In the genomic region with DNA sequence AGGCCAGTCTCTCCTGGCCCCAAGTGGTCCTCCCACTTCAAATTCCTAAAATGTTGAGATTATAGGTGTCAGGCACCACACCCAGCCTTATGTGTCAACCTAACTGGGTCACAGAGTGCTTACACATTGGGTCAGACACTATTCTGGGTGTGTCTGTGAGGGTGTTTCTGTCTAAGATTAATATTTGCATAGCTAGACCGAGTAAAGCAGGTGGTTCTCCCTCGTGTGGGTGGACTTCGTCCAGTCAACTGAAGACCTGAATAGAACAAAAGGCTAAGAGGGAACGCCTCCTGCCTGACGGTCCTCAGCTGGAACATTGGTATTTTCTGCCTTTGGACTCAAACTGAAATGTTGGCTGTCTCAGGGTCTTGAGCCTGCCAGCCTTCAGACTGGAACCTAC, we compare ENCODE assay signal across 13 cellular contexts. TPM values are rescaled to one million over a fixed set of nuclear protein-coding genes. Genes with fewer than 3 reads are reported as not detected.
DNase-seq lines count a peak whose midpoint lies in the region; ATAC-seq and TF ChIP-seq lines count a peak whose summit lies in the region.
"Had no signal": no experiment of that assay in that cellular context is flagged by ENCODE, and none has a peak within 500 bp of the region (broad histone marks: within the 10 kb centered on the region; RNA-seq: fewer than 3 reads in every experiment).

No MANE protein-coding gene starts in this region.

- H3K9me3 ChIP-seq in liver (ENCODE audit: control insufficient read depth in 4 of 4, low read length in 3 of 4) = no peaks in the 10 kb centered on the region
- H3K9me3 ChIP-seq in stomach = no peaks in the 10 kb centered on the region
- H3K9me3 ChIP-seq: upper lobe of left lung had no signal

- no peak overlapping the region for H3K4me3 ChIP-seq in liver (ENCODE audit: low read depth in 1 of 3, low read length in 3 of 3)
- no peak overlapping the region for H3K4me3 ChIP-seq in stomach
- H3K4me3 ChIP-seq: PC-9, upper lobe of left lung had no signal

- H3K9ac ChIP-seq in liver (ENCODE audit: low read depth in 1 of 2, low read length in 2 of 2) = no peak overlapping the region

- H3K4me1 ChIP-seq in liver (ENCODE audit: control insufficient read depth in 4 of 4, insufficient read depth in 4 of 4, low read length in 3 of 4) (peaks cover 0 to 7% (median 1%) of the 10 kb centered on the region in 4 donors), stomach (peaks cover 4 to 25% (median 6%) of the 10 kb centered on the region in 4 donors)
- H3K4me1 ChIP-seq: upper lobe of left lung had no signal

- WGBS in liver = 41% methylated on average over 5 of the region's 5 CpGs
- 31 to 74% (median 38%) methylated on average over 5 of the region's 5 CpGs for WGBS in stomach, 5 donors

- no peak for TF ChIP-seq CTCF in liver (IDR thresholded peaks at IDR 0.05; ENCODE audit: low read depth, low read length, missing input control)
- TF ChIP-seq CTCF in stomach (IDR thresholded peaks at IDR 0.05) = no peak

- no peak for TF ChIP-seq RAD21 in liver (IDR thresholded peaks at IDR 0.05)

- TF ChIP-seq POLR2A in stomach (IDR thresholded peaks at IDR 0.05) = no peak

- no peak for TF ChIP-seq EP300 in stomach (IDR thresholded peaks at IDR 0.05)

- no peak for DNase-seq in Right ventricle myocardium superior
- DNase-seq in Right ventricle myocardium inferior (ENCODE audit: missing footprints) = no peak
- DNase-seq in HT-29 (ENCODE audit: low spot score) = peak; percentile 40
- peak; percentile 68 for DNase-seq in stomach
- DNase-seq in GM03348 (ENCODE audit: low spot score) = no peak
- no peak for DNase-seq in SIG-M5 treated with dmso at 0.1 percent for 504 hours (lab: John Stamatoyannopoulos, UW; ENCODE audit: unreplicated experiment)
- DNase-seq: activated B cell treated with CpG ODN at 0.5 μM for 24 hours, Calu3, NCI-H2081, PC-9 had no signal

- intact Hi-C loops in Right ventricle myocardium superior (cut with DNase I) (no loop called here), Right ventricle myocardium inferior (cut with DNase I) (no loop called here), stomach (cut with DNase I; ENCODE audit: low total_unique reads) (no loop called here)

- ATAC-seq in Right ventricle myocardium superior (ENCODE audit: poor library complexity) (peak; percentile 55), Right ventricle myocardium inferior (no peak), HG03280 (IDR thresholded peaks at IDR 0.05; ENCODE audit: unreplicated experiment) (no peak)

- H3K27ac ChIP-seq in liver (ENCODE audit: low read depth in 1 of 2, low read length in 2 of 2) (no peak overlapping the region), stomach (peak overlapping the region; percentile 55 to 75 (median 66))
- H3K27ac ChIP-seq: PC-9, upper lobe of left lung had no signal

- H3K36me3 ChIP-seq in liver (ENCODE audit: control insufficient read depth in 4 of 4, insufficient read depth in 3 of 4, low read depth in 1 of 4, low read length in 3 of 4) (peaks cover 0 to 18% (median 15%) of the 10 kb centered on the region in 4 donors), stomach (peaks cover 10 to 38% (median 25%) of the 10 kb centered on the region in 4 donors)

- no peaks in the 10 kb centered on the region for H3K27me3 ChIP-seq in liver (ENCODE audit: control insufficient read depth in 4 of 4, insufficient read depth in 4 of 4, low read length in 3 of 4)
- H3K27me3 ChIP-seq in stomach = no peaks in the 10 kb centered on the region
- H3K27me3 ChIP-seq: upper lobe of left lung had no signal

TF ChIP-seq in liver, 16 proteins besides CTCF, POLR2A, EP300 and RAD21:
- TF ChIP-seq, protein P1, sequence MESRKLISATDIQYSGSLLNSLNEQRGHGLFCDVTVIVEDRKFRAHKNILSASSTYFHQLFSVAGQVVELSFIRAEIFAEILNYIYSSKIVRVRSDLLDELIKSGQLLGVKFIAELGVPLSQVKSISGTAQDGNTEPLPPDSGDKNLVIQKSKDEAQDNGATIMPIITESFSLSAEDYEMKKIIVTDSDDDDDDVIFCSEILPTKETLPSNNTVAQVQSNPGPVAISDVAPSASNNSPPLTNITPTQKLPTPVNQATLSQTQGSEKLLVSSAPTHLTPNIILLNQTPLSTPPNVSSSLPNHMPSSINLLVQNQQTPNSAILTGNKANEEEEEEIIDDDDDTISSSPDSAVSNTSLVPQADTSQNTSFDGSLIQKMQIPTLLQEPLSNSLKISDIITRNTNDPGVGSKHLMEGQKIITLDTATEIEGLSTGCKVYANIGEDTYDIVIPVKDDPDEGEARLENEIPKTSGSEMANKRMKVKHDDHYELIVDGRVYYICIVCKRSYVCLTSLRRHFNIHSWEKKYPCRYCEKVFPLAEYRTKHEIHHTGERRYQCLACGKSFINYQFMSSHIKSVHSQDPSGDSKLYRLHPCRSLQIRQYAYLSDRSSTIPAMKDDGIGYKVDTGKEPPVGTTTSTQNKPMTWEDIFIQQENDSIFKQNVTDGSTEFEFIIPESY (IDR thresholded peaks at IDR 0.05) = no peak
- TF ChIP-seq SP1 (IDR thresholded peaks at IDR 0.05) (peak; percentile 55), HNF4G (IDR thresholded peaks at IDR 0.05) (no peak), RXRA (IDR thresholded peaks at IDR 0.05) (peak; percentile 14 to 62), JUND (IDR thresholded peaks at IDR 0.05) (peak in 1 of 2 donors; percentile 27), HNF4A (conservative IDR thresholded peaks at IDR 0.05) (peak; percentile 63 to 67)
TF ChIP-seq in liver: peak in this region for 4.

RNA-seq across cellular contexts. Expression of a gene that starts 11.5 kb away (rescaled TPM):
- total RNA-seq in Right ventricle myocardium superior (146 TPM), Right ventricle myocardium inferior (151 TPM), liver (10 to 100 TPM; 22.2 to 84.3 TPM), stomach (100 to 1,000 TPM in 1 of 5 donors, 10 to 100 TPM in 3, 1 to 10 TPM in 1; 6.4 to 149 (median 46.8) TPM)
- 58.3 and 65.8 TPM in 2 replicates for total RNA-seq in HT-29 (2014; rRNA removed; shearing (Covaris generic))
- polyA plus RNA-seq in liver (10 to 100 TPM; 51.4 to 68.6 TPM), stomach (100 to 1,000 TPM in 1 of 3 donors, 10 to 100 TPM in 2; 27.5 to 177 (median 54.7) TPM)

Comparison
In these comparisons a context has a peak if more than half of its experiments do, and no peak if none do; other contexts are left out.
1. DNase-seq: peak in HT-29 (single experiment) and stomach (single experiment); none in Right ventricle myocardium superior (single experiment), Right ventricle myocardium inferior (single experiment), GM03348 (single experiment) and SIG-M5 treated with dmso at 0.1 percent for 504 hours (single experiment).
2. H3K27ac ChIP-seq: peak in stomach (5 of 5); none in liver (0 of 2).